In genomic region chr6:98947411-98948292, GRCh38 we compare ENCODE assay signal across 8 cellular contexts. TPM values are rescaled to one million over a fixed set of nuclear protein-coding genes. Genes with fewer than 3 reads are reported as not detected.
DNase-seq lines count a peak whose midpoint lies in the region; TF ChIP-seq lines count a peak whose summit lies in the region.

TSS of gene FBXL4 (minus strand) at chr6:98947946. CDS start at chr6:98926988, 20,958 bp downstream.

- peak within 1 kb of the TSS; percentile 99 for H3K14ac ChIP-seq in trophoblast cell (ENCODE audit: low read length)

- H3K27me3 ChIP-seq in trophoblast cell (ENCODE audit: insufficient read depth, low read length), result no peaks in the 10 kb centered on the region
- H3K27me3 ChIP-seq in transverse colon, result no peaks in the 10 kb centered on the region

- H3K4me1 ChIP-seq in trophoblast cell (ENCODE audit: control insufficient read depth in 1 of 2, insufficient read depth in 2 of 2, low read length in 2 of 2), result peaks cover 2 to 3% of the 10 kb centered on the region in 2 experiments
- peaks cover 8 to 27% (median 26%) of the 10 kb centered on the region in 4 donors for H3K4me1 ChIP-seq in transverse colon

- in situ Hi-C loops in transverse colon (cut with MboI; ENCODE audit: low pct_ligation_motif_present in 1 of 4, low pct_unique_long_range_greater_than_20kb in 1 of 4, low sequenced_read_pairs in 3 of 4), result no loop called here

- DNase-seq in HFF-Myc (ENCODE audit: extremely low read depth, low read depth) (peak; percentile 51), NAMALWA (ENCODE audit: low spot score) (peak; percentile 87), SW480 (ENCODE audit: low spot score) (peak; percentile 86), cardiac septum (ENCODE audit: low spot score) (peak; percentile 94), trophoblast cell (peak; percentile 89 to 91), transverse colon (peak; percentile 90)
- DNase-seq in activated naive CD8-positive, alpha-beta T cell treated with anti-CD3 and anti-CD28 coated beads, Interleukin-2, amount 50 U/mL, for 16 hours (ENCODE audit: low read depth, low spot score), result peak; percentile 67

- peaks cover 5% of the 10 kb centered on the region for H3K79me2 ChIP-seq in trophoblast cell (ENCODE audit: control insufficient read depth, insufficient read depth, low read length, poor library complexity)

- no peak within 1 kb of the TSS for H2BK12ac ChIP-seq in trophoblast cell (ENCODE audit: low read length)

- H3K9ac ChIP-seq in trophoblast cell (ENCODE audit: low read length), result peak within 1 kb of the TSS; percentile 93

- TF ChIP-seq CTCF in HFF-Myc (IDR thresholded peaks at IDR 0.05; ENCODE audit: low read depth, low read length, missing control alignments) (no peak), transverse colon (IDR thresholded peaks at IDR 0.05) (no peak)

- peak within 1 kb of the TSS; percentile 71 for H3K4ac ChIP-seq in trophoblast cell (ENCODE audit: low read depth, low read length)

- intact Hi-C loops in cardiac septum (cut with DNase I) (no loop called here), transverse colon (cut with DNase I; ENCODE audit: low total_unique reads) (no loop called here)

- peak within 1 kb of the TSS; percentile 97 for H3K18ac ChIP-seq in trophoblast cell (ENCODE audit: low read length)

- H3K27ac ChIP-seq in trophoblast cell (ENCODE audit: low read depth, low read length) (peak within 1 kb of the TSS; percentile 75), transverse colon (peak within 1 kb of the TSS; percentile 87 to 95 (median 92))

- WGBS in trophoblast cell (ENCODE audit: extremely low coverage, insufficient coverage, insufficient read length), result no CpG with 5 or more reads among the region's 93 CpGs
- 3% methylated on average over 45 of the region's 93 CpGs; no CpG with 5 or more reads in 1 of the 2 donors for WGBS in transverse colon (ENCODE audit: low coverage in 1 of 2), 2 donors

- peak within 1 kb of the TSS; percentile 97 for H4K91ac ChIP-seq in trophoblast cell (ENCODE audit: low read depth, low read length)

- peaks cover 0 to 2% of the 10 kb centered on the region in 2 experiments for H3K36me3 ChIP-seq in trophoblast cell (ENCODE audit: control insufficient read depth in 1 of 2, insufficient read depth in 2 of 2, low read length in 2 of 2)
- no peaks in the 10 kb centered on the region for H3K36me3 ChIP-seq in transverse colon

- H3K79me1 ChIP-seq in trophoblast cell (ENCODE audit: low read length), result peaks cover 6% of the 10 kb centered on the region

- H2BK5ac ChIP-seq in trophoblast cell (ENCODE audit: low read depth, low read length, poor library complexity), result peak within 1 kb of the TSS; percentile 97

- H3K4me2 ChIP-seq in trophoblast cell (ENCODE audit: low read length), result peak within 1 kb of the TSS; percentile 89

- H3K4me3 ChIP-seq in HFF-Myc (replicated peaks; ENCODE audit: low read depth, low read length), result peak within 1 kb of the TSS; percentile 94
- H3K4me3 ChIP-seq in trophoblast cell (ENCODE audit: low read depth, low read length), result peak within 1 kb of the TSS; percentile 93
- H3K4me3 ChIP-seq in transverse colon, result peak within 1 kb of the TSS; percentile 51 to 95 (median 84)

- H4K8ac ChIP-seq in trophoblast cell (ENCODE audit: low read depth, low read length), result peak within 1 kb of the TSS; percentile 100

- H3K9me3 ChIP-seq in trophoblast cell (ENCODE audit: insufficient read depth, low read depth, low read length) (no peaks in the 10 kb centered on the region), transverse colon (peaks cover 0 to under 1% of the 10 kb centered on the region in 2 donors)

- TF ChIP-seq POLR2A in GM10847 (IDR thresholded peaks at IDR 0.05; ENCODE audit: extremely low read depth, insufficient read length), result peak; percentile 53
- TF ChIP-seq POLR2A in transverse colon (IDR thresholded peaks at IDR 0.05), result peak; percentile 79

- H2BK120ac ChIP-seq in trophoblast cell (ENCODE audit: insufficient read depth, low read length, poor library complexity), result peak within 1 kb of the TSS; percentile 91

- H4K12ac ChIP-seq in trophoblast cell (ENCODE audit: low read depth, low read length), result peak within 1 kb of the TSS; percentile 100

- no peak within 1 kb of the TSS for H3K23ac ChIP-seq in trophoblast cell (ENCODE audit: low read length)

- peak within 1 kb of the TSS; percentile 71 for H2AK5ac ChIP-seq in trophoblast cell (ENCODE audit: low read length)

- H2AFZ ChIP-seq in trophoblast cell (ENCODE audit: insufficient read depth, low read length, poor library complexity), result peak within 1 kb of the TSS; percentile 98

- no peak for TF ChIP-seq EP300 in transverse colon (IDR thresholded peaks at IDR 0.05; ENCODE audit: low read depth)

RNA-seq across cellular contexts. Expression of gene FBXL4, which starts in this region (rescaled TPM):
- 12.8 TPM for total RNA-seq in cardiac septum
- polyA plus RNA-seq in trophoblast cell (2013), result 5.5 and 5.6 TPM in 2 replicates
- total RNA-seq in transverse colon, result 10 to 100 TPM in 3 of 4 donors, 1 to 10 TPM in 1; 8.6 to 22.5 (median 13.5) TPM

Comparison
In these comparisons a context has a peak if more than half of its experiments do, and no peak if none do; other contexts are left out.
1. Peak in every context shown above with its lines: DNase-seq, H3K4me3 ChIP-seq and H3K27ac ChIP-seq.